ENCODE assay signal across 11 cellular contexts in the genomic region with DNA sequence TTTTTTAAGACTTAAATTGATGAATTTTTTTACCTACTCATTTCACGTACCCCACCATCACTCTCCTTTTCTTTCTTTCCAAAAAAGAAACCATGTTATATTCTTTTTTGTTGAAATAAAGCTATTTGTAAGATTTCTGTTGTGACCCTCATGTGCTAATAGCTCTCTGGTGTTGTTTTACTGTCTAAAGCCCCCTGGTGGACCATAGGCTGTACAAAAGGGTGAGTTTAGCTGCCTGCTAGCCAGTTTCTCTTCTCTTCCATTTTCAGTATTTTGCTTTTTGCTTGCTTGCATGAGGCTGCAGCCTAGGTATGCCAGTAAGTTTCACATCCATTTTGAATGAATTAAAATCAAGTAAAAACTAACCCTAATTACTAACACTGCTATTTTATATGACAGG. TPM values are rescaled to one million over a fixed set of nuclear protein-coding genes. Genes with fewer than 3 reads are reported as not detected.
DNase-seq lines count a peak whose midpoint lies in the region; ATAC-seq, FAIRE-seq and TF ChIP-seq lines count a peak whose summit lies in the region.
"Had no signal": no experiment of that assay in that cellular context is flagged by ENCODE, and none has a peak within 500 bp of the region (broad histone marks: within the 10 kb centered on the region; RNA-seq: fewer than 3 reads in every experiment).

No MANE protein-coding gene starts in this region.

- ATAC-seq in GM19328 (IDR thresholded peaks at IDR 0.05; ENCODE audit: unreplicated experiment) (no peak), Right ventricle myocardium superior (ENCODE audit: poor library complexity) (no peak), GM18867 (IDR thresholded peaks at IDR 0.05; ENCODE audit: unreplicated experiment) (no peak)
- ATAC-seq: gastroesophageal sphincter had no signal

- in situ Hi-C loops in SK-MEL-5 (cut with HindIII; ENCODE audit: low pct_unique_long_range_greater_than_20kb, low sequenced_read_pairs) = no loop called here

- TF ChIP-seq CTCF in AG09309 (IDR thresholded peaks at IDR 0.05; ENCODE audit: control insufficient read depth, insufficient read depth, low read depth, low read length, missing control alignments) = peak; percentile 29

- DNase-seq in AG09309 (ENCODE audit: low read depth) (no peak), GM18507 (ENCODE audit: extremely low spot score, insufficient read length, low read depth) (no peak), SK-MEL-5 (ENCODE audit: low read depth, low spot score) (peak; percentile 64), fibroblast of peridontal ligament (ENCODE audit: extremely low read depth) (peak; percentile 55), Right ventricle myocardium superior (no peak), NCI-H2029 treated with DMSO at 0.1 percent for 48 hours (lab: John Stamatoyannopoulos, UW) (no peak)
- DNase-seq: activated B cell treated with CpG ODN at 0.5 μM for 24 hours; activated naive CD4-positive, alpha-beta T cell had no signal

- peak; percentile 15 for FAIRE-seq in GM18507 (lab: Jason Lieb, UNC)

- intact Hi-C loops in Right ventricle myocardium superior (cut with DNase I) = no loop called here

- H3K4me3 ChIP-seq in AG09309 (ENCODE audit: control insufficient read depth, low read depth, low read length) = no peak overlapping the region
- H3K4me3 ChIP-seq: gastroesophageal sphincter had no signal

RNA-seq across cellular contexts. Expression of a gene that starts 15.6 kb away (rescaled TPM):
- 102 and 104 TPM in 2 replicates for total RNA-seq in SK-MEL-5 (2014; rRNA removed; shearing (Covaris generic))
- 115 and 121 TPM in 2 replicates for polyA plus RNA-seq in SK-MEL-5 (2015; cell fraction: cytosol; rRNA removed)
- polyA plus RNA-seq in SK-MEL-5 (2015; cell fraction: nucleus; rRNA removed) = 60.4 and 62.6 TPM in 2 replicates
- 60.3 TPM for total RNA-seq in Right ventricle myocardium superior

RNA-seq across cellular contexts. Expression of a gene that starts 28.6 kb away (rescaled TPM):
- total RNA-seq in SK-MEL-5 (2014; rRNA removed; shearing (Covaris generic)) = 8.8 and 9.4 TPM in 2 replicates
- 11.4 and 16.6 TPM in 2 replicates for polyA plus RNA-seq in SK-MEL-5 (2015; cell fraction: cytosol; rRNA removed)
- 27.9 and 38.6 TPM in 2 replicates for polyA plus RNA-seq in SK-MEL-5 (2015; cell fraction: nucleus; rRNA removed)
- 14.8 TPM for total RNA-seq in Right ventricle myocardium superior

Comparison
In these comparisons a context has a peak if more than half of its experiments do, and no peak if none do; other contexts are left out.
1. DNase-seq: peak in SK-MEL-5 (single experiment) and fibroblast of peridontal ligament (single experiment); none in AG09309 (single experiment), GM18507 (single experiment), Right ventricle myocardium superior (single experiment) and NCI-H2029 treated with DMSO at 0.1 percent for 48 hours (single experiment).